ENCODE assay signal across 7 cellular contexts in the genomic region with DNA sequence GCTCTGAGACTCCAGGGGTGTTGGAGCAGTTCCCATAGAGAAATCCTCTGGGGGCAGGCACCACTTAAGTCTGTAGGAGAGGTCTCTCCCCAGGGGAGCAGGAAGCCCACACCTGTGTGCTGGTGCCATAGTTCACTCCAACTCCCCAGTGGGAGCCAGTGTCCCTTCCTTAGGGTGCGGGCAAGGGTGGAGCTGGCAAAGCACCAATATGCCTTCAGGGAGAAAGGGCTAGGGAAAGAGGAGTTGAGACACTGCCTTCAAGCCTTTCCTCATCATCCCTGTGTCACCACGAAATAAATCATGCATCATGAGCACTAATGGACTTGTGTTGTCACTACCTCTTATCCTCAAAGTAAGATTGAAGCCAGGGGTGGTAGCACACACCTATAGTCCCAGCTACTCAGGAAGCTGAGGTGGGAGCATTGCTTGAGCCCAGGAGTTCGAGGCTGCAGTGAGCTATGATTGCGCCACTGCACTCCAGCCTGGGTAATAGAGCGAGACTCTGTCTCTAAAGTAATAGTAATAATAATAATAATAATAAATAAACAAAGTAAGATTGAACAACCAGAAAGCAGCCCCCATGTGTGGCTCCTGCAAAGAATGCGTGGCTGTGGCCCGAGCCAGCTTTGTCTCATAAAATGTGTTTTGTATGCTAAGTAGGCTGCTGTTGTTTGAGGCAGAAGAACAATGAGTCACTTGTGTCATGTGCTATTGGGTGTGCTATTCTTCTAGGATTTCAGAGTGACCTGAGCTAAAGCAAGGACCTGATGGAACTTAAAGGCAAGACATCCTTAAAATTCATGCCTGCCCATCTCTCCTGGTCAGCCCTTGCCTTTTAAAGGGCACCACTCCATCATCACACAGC. TPM values are rescaled to one million over a fixed set of nuclear protein-coding genes. Genes with fewer than 3 reads are reported as not detected.
DNase-seq lines count a peak whose midpoint lies in the region; ATAC-seq, FAIRE-seq and TF ChIP-seq lines count a peak whose summit lies in the region.
"Had no signal": no experiment of that assay in that cellular context is flagged by ENCODE, and none has a peak within 500 bp of the region (broad histone marks: within the 10 kb centered on the region; RNA-seq: fewer than 3 reads in every experiment).

No MANE protein-coding gene starts in this region.

- POLR2A ChIA-PET in Panc1 (lab: Charles Lee), result no interaction called here

- no peaks in the 10 kb centered on the region for H3K9me3 Mint-ChIP-seq in effector memory CD8-positive, alpha-beta T cell

- no peaks in the 10 kb centered on the region for H3K27me3 Mint-ChIP-seq in effector memory CD8-positive, alpha-beta T cell

- peaks cover 3% of the 10 kb centered on the region for H3K36me3 Mint-ChIP-seq in effector memory CD8-positive, alpha-beta T cell (ENCODE audit: insufficient read depth)

- H3K27me3 ChIP-seq in Panc1 (ENCODE audit: control insufficient read depth, insufficient read depth, low read length) (no peaks in the 10 kb centered on the region), small intestine (ENCODE audit: control insufficient read depth in 2 of 2, insufficient read depth in 2 of 2, low read length in 2 of 2) (no peaks in the 10 kb centered on the region)

- no peaks in the 10 kb centered on the region for H3K9me3 ChIP-seq in Panc1 (ENCODE audit: control insufficient read depth, insufficient read depth, low read depth, low read length)
- no peaks in the 10 kb centered on the region for H3K9me3 ChIP-seq in small intestine (ENCODE audit: control insufficient read depth, low read depth)

- no peak overlapping the region for H3K4me3 Mint-ChIP-seq in effector memory CD8-positive, alpha-beta T cell

- H3K27ac Mint-ChIP-seq in effector memory CD8-positive, alpha-beta T cell, result no peak overlapping the region

- peak; percentile 18 for DNase-seq in Panc1 (ENCODE audit: low read depth, low spot score)
- DNase-seq in fibroblast of mammary gland (ENCODE audit: low read depth), result peak; percentile 74
- peak; percentile 86 for DNase-seq in small intestine
- DNase-seq in GM10266 (ENCODE audit: extremely low spot score), result no peak
- DNase-seq in stimulated activated CD4-positive, alpha-beta T cell treated with anti-CD3 and anti-CD28 coated beads, Interleukin-2, amount 100 ng/mL, for 48 hours, result no peak
- DNase-seq in effector memory CD8-positive, alpha-beta T cell, result no peak
- DNase-seq: activated CD4-positive, CD25-positive, alpha-beta regulatory T cell treated with anti-CD3 and anti-CD28 coated beads, Interleukin-2, amount 50 U/mL, for 72 hours had no signal

- intact Hi-C loops in Panc1 (cut with micrococcal nuclease; ENCODE audit: unreplicated experiment), result no loop called here

- H3K4me1 ChIP-seq in Panc1 (ENCODE audit: control insufficient read depth, insufficient read depth, low read length), result no peaks in the 10 kb centered on the region
- no peaks in the 10 kb centered on the region for H3K4me1 ChIP-seq in small intestine (ENCODE audit: control insufficient read depth in 2 of 2, insufficient read depth in 1 of 2, low read depth in 1 of 2, low read length in 1 of 2)

- H3K4me3 ChIP-seq in Panc1 (ENCODE audit: low read depth in 2 of 2, low read length in 2 of 2) (no peak overlapping the region), fibroblast of mammary gland (ENCODE audit: control insufficient read depth, low read depth, low read length) (no peak overlapping the region), small intestine (ENCODE audit: low read depth in 1 of 2, low read length in 2 of 2) (no peak overlapping the region)

- no peak for TF ChIP-seq CTCF in Panc1 (IDR thresholded peaks at IDR 0.05)
- TF ChIP-seq CTCF in fibroblast of mammary gland (conservative IDR thresholded peaks at IDR 0.05; ENCODE audit: control insufficient read depth, insufficient read depth, low read depth, low read length), result no peak
- TF ChIP-seq CTCF in GM10266 (IDR thresholded peaks at IDR 0.05; ENCODE audit: control insufficient read depth, insufficient read depth, low read depth, missing control alignments), result no peak

- no peaks in the 10 kb centered on the region for H3K36me3 ChIP-seq in Panc1 (ENCODE audit: control insufficient read depth, insufficient read depth, low read length)
- H3K36me3 ChIP-seq in small intestine (ENCODE audit: control insufficient read depth in 2 of 2, insufficient read depth in 2 of 2, low read length in 2 of 2), result no peaks in the 10 kb centered on the region

- no peak for FAIRE-seq in small intestine (lab: Jason Lieb, UNC)

- in situ Hi-C loops in Panc1 (cut with HindIII; ENCODE audit: low pct_unique_long_range_greater_than_20kb, low sequenced_read_pairs), result no loop called here

- H3K27ac ChIP-seq in Panc1 (ENCODE audit: low read length) (no peak overlapping the region), small intestine (ENCODE audit: low read depth in 1 of 2, low read length in 1 of 2) (peak overlapping the region; percentile 1 to 33)

- WGBS in small intestine, 3 donors, result 53 to 69% (median 63%) methylated on average over 7 of the region's 7 CpGs

- no peak for ATAC-seq in Panc1
- ATAC-seq in effector memory CD8-positive, alpha-beta T cell (replicated peaks), result no peak

- CTCF ChIA-PET in Panc1 (lab: Charles Lee), result no interaction called here

- no TSS peak for BruUV-seq in Panc1 (replicated peaks; lab: Mats Ljungman, UMichigan)

- H3K4me1 Mint-ChIP-seq in effector memory CD8-positive, alpha-beta T cell (ENCODE audit: low read depth in 2 of 2), result peaks cover 0 to 4% of the 10 kb centered on the region in 2 donors

RNA-seq across cellular contexts. Expression of a gene that starts 6.7 kb away (rescaled TPM):
- total RNA-seq in Panc1 (2021; ENCODE audit: unreplicated experiment), result 0.28 TPM
- polyA plus RNA-seq in Panc1 (2012; ENCODE audit: insufficient read length), result not detected
- polyA plus RNA-seq in small intestine, result 10 to 100 TPM in 1 of 3 donors, under 1 TPM in 2; 0.45 to 27.3 (median 0.81) TPM

RNA-seq across cellular contexts. Expression of a gene that starts 8.7 kb away (rescaled TPM):
- not detected for total RNA-seq in Panc1 (2021; ENCODE audit: unreplicated experiment)
- not detected for polyA plus RNA-seq in Panc1 (2012; ENCODE audit: insufficient read length)
- polyA plus RNA-seq in small intestine, result 10 to 100 TPM; 24.7 to 67.8 (median 44.0) TPM

RNA-seq across cellular contexts. Expression of a gene that starts 24.3 kb away (rescaled TPM):
- not detected for total RNA-seq in Panc1 (2021; ENCODE audit: unreplicated experiment)
- polyA plus RNA-seq in Panc1 (2012; ENCODE audit: insufficient read length), result not detected
- polyA plus RNA-seq in small intestine, result 10 to 100 TPM; 38.3 to 94.3 (median 81.0) TPM

RNA-seq across cellular contexts. Expression of a gene that starts 43.5 kb away (rescaled TPM):
- not detected for total RNA-seq in Panc1 (2021; ENCODE audit: unreplicated experiment)
- polyA plus RNA-seq in Panc1 (2012; ENCODE audit: insufficient read length), result 0.30 TPM
- polyA plus RNA-seq in small intestine, result not detected

Comparison
In these comparisons a context has a peak if more than half of its experiments do, and no peak if none do; other contexts are left out.
1. DNase-seq: peak in Panc1 (single experiment), fibroblast of mammary gland (single experiment) and small intestine (single experiment); none in GM10266 (single experiment), stimulated activated CD4-positive, alpha-beta T cell treated with anti-CD3 and anti-CD28 coated beads, Interleukin-2, amount 100 ng/mL, for 48 hours (0 of 2) and effector memory CD8-positive, alpha-beta T cell (0 of 3).